ENCODE assay signal across 1 cellular context in genomic region chr19:38315657-38316476, GRCh38.
TF ChIP-seq lines count a peak whose summit lies in the region.

A gene with protein sequence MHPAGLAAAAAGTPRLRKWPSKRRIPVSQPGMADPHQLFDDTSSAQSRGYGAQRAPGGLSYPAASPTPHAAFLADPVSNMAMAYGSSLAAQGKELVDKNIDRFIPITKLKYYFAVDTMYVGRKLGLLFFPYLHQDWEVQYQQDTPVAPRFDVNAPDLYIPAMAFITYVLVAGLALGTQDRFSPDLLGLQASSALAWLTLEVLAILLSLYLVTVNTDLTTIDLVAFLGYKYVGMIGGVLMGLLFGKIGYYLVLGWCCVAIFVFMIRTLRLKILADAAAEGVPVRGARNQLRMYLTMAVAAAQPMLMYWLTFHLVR (minus strand): TSS chr19:38315947. CDS start chr19:38315917, 30 bp downstream.

TF ChIP-seq in HepG2, 621 proteins besides CTCF, POLR2A, EP300 and RAD21 (continued from another document and continues in another):
- TF ChIP-seq, protein P1, sequence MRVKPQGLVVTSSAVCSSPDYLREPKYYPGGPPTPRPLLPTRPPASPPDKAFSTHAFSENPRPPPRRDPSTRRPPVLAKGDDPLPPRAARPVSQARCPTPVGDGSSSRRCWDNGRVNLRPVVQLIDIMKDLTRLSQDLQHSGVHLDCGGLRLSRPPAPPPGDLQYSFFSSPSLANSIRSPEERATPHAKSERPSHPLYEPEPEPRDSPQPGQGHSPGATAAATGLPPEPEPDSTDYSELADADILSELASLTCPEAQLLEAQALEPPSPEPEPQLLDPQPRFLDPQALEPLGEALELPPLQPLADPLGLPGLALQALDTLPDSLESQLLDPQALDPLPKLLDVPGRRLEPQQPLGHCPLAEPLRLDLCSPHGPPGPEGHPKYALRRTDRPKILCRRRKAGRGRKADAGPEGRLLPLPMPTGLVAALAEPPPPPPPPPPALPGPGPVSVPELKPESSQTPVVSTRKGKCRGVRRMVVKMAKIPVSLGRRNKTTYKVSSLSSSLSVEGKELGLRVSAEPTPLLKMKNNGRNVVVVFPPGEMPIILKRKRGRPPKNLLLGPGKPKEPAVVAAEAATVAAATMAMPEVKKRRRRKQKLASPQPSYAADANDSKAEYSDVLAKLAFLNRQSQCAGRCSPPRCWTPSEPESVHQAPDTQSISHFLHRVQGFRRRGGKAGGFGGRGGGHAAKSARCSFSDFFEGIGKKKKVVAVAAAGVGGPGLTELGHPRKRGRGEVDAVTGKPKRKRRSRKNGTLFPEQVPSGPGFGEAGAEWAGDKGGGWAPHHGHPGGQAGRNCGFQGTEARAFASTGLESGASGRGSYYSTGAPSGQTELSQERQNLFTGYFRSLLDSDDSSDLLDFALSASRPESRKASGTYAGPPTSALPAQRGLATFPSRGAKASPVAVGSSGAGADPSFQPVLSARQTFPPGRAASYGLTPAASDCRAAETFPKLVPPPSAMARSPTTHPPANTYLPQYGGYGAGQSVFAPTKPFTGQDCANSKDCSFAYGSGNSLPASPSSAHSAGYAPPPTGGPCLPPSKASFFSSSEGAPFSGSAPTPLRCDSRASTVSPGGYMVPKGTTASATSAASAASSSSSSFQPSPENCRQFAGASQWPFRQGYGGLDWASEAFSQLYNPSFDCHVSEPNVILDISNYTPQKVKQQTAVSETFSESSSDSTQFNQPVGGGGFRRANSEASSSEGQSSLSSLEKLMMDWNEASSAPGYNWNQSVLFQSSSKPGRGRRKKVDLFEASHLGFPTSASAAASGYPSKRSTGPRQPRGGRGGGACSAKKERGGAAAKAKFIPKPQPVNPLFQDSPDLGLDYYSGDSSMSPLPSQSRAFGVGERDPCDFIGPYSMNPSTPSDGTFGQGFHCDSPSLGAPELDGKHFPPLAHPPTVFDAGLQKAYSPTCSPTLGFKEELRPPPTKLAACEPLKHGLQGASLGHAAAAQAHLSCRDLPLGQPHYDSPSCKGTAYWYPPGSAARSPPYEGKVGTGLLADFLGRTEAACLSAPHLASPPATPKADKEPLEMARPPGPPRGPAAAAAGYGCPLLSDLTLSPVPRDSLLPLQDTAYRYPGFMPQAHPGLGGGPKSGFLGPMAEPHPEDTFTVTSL (CRISPR knock-in tag; IDR thresholded peaks at IDR 0.05; ENCODE audit: borderline replicate concordance), result no peak
- TF ChIP-seq POLR2G (IDR thresholded peaks at IDR 0.05; ENCODE audit: low read depth, low read length) (peak; percentile 48), POLR2AphosphoS5 (IDR thresholded peaks at IDR 0.05; ENCODE audit: low read depth, low read length) (peak; percentile 35; the same call in 1 of the 2 replicates), HMGA1 (CRISPR knock-in tag; conservative IDR thresholded peaks at IDR 0.05) (no peak), SNAI1 (CRISPR knock-in tag; IDR thresholded peaks at IDR 0.05; ENCODE audit: borderline replicate concordance) (no peak), ZNF670 (CRISPR knock-in tag; IDR thresholded peaks at IDR 0.05; ENCODE audit: borderline replicate concordance) (no peak), ZNF17 (CRISPR knock-in tag; IDR thresholded peaks at IDR 0.05) (no peak), WIZ (CRISPR knock-in tag; IDR thresholded peaks at IDR 0.05) (no peak), CREB1 (IDR thresholded peaks at IDR 0.05) (0 out of 2 replicates have a peak, but pooled peaks have one; percentile 1), CREB1 (CRISPR knock-in tag; IDR thresholded peaks at IDR 0.05) (no peak), ZNF556 (CRISPR knock-in tag; IDR thresholded peaks at IDR 0.05; ENCODE audit: borderline replicate concordance) (no peak), TAF1 (CRISPR knock-in tag; IDR thresholded peaks at IDR 0.05) (peak; percentile 41), NAIF1 (CRISPR knock-in tag; IDR thresholded peaks at IDR 0.05; ENCODE audit: borderline replicate concordance) (peak; percentile 100), ZNF331 (CRISPR knock-in tag; IDR thresholded peaks at IDR 0.05) (peak; percentile 69), GTF2F1 (IDR thresholded peaks at IDR 0.05; ENCODE audit: low read length) (no peak), ZNF362 (CRISPR knock-in tag; IDR thresholded peaks at IDR 0.05; ENCODE audit: borderline replicate concordance) (peak; percentile 53), CEBPB (IDR thresholded peaks at IDR 0.05; ENCODE audit: borderline replicate concordance, low read depth, low read length) (peak; percentile 66; the same call in 1 of the 2 replicates), TGIF2 (CRISPR knock-in tag; IDR thresholded peaks at IDR 0.05) (0 out of 2 replicates have a peak, but pooled peaks have one; percentile 40), GMEB1 (CRISPR knock-in tag; IDR thresholded peaks at IDR 0.05; ENCODE audit: borderline replicate concordance) (peak; percentile 86), ZNF629 (CRISPR knock-in tag; conservative IDR thresholded peaks at IDR 0.05) (0 out of 2 replicates have a peak, but pooled peaks have one; percentile 14), SOX13 (IDR thresholded peaks at IDR 0.05) (no peak), SOX13 (CRISPR knock-in tag; conservative IDR thresholded peaks at IDR 0.05 in 1 of 2, IDR thresholded peaks at IDR 0.05 in 1 of 2) (0 out of 4 replicates have a peak, but pooled peaks of 1 of the 2 experiments have one; percentile 2), KDM2A (CRISPR knock-in tag; IDR thresholded peaks at IDR 0.05; ENCODE audit: borderline replicate concordance, low read depth) (peak; percentile 52; the same call in 1 of the 2 replicates), HIVEP1 (CRISPR knock-in tag; IDR thresholded peaks at IDR 0.05) (no peak), SALL1 (CRISPR knock-in tag; IDR thresholded peaks at IDR 0.05) (peak; percentile 34; the same call in 1 of the 2 replicates), MYPOP (CRISPR knock-in tag; IDR thresholded peaks at IDR 0.05) (0 out of 2 replicates have a peak, but pooled peaks have one; percentile 32), ZNF546 (CRISPR knock-in tag; conservative IDR thresholded peaks at IDR 0.05) (no peak), SP4 (CRISPR knock-in tag; IDR thresholded peaks at IDR 0.05) (peak; percentile 38; the same call in 1 of the 2 replicates), MNT (IDR thresholded peaks at IDR 0.05) (no peak), ZNF160 (CRISPR knock-in tag; IDR thresholded peaks at IDR 0.05) (peak; percentile 30; the same call in 1 of the 2 replicates), NR2F1 (CRISPR knock-in tag; IDR thresholded peaks at IDR 0.05) (peak; percentile 84 to 95; a peak in 3 of 4 replicates), NFYB (CRISPR knock-in tag; IDR thresholded peaks at IDR 0.05) (peak; percentile 64), ZNF326 (CRISPR knock-in tag; IDR thresholded peaks at IDR 0.05; ENCODE audit: borderline replicate concordance) (no peak), RBM39 (IDR thresholded peaks at IDR 0.05; ENCODE audit: low read depth, low read length, poor library complexity, severe bottlenecking) (no peak), ZSCAN29 (CRISPR knock-in tag; conservative IDR thresholded peaks at IDR 0.05) (no peak), FOXO4 (CRISPR knock-in tag; conservative IDR thresholded peaks at IDR 0.05) (no peak)
- TF ChIP-seq, protein P2, sequence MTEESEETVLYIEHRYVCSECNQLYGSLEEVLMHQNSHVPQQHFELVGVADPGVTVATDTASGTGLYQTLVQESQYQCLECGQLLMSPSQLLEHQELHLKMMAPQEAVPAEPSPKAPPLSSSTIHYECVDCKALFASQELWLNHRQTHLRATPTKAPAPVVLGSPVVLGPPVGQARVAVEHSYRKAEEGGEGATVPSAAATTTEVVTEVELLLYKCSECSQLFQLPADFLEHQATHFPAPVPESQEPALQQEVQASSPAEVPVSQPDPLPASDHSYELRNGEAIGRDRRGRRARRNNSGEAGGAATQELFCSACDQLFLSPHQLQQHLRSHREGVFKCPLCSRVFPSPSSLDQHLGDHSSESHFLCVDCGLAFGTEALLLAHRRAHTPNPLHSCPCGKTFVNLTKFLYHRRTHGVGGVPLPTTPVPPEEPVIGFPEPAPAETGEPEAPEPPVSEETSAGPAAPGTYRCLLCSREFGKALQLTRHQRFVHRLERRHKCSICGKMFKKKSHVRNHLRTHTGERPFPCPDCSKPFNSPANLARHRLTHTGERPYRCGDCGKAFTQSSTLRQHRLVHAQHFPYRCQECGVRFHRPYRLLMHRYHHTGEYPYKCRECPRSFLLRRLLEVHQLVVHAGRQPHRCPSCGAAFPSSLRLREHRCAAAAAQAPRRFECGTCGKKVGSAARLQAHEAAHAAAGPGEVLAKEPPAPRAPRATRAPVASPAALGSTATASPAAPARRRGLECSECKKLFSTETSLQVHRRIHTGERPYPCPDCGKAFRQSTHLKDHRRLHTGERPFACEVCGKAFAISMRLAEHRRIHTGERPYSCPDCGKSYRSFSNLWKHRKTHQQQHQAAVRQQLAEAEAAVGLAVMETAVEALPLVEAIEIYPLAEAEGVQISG (CRISPR knock-in tag; IDR thresholded peaks at IDR 0.05), result peak; percentile 52; the same call in 1 of the 2 replicates
- TF ChIP-seq, protein P3, sequence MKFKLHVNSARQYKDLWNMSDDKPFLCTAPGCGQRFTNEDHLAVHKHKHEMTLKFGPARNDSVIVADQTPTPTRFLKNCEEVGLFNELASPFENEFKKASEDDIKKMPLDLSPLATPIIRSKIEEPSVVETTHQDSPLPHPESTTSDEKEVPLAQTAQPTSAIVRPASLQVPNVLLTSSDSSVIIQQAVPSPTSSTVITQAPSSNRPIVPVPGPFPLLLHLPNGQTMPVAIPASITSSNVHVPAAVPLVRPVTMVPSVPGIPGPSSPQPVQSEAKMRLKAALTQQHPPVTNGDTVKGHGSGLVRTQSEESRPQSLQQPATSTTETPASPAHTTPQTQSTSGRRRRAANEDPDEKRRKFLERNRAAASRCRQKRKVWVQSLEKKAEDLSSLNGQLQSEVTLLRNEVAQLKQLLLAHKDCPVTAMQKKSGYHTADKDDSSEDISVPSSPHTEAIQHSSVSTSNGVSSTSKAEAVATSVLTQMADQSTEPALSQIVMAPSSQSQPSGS (CRISPR knock-in tag; IDR thresholded peaks at IDR 0.05), result 0 out of 2 replicates have a peak, but pooled peaks have one; percentile 10
- TF ChIP-seq, protein P4, sequence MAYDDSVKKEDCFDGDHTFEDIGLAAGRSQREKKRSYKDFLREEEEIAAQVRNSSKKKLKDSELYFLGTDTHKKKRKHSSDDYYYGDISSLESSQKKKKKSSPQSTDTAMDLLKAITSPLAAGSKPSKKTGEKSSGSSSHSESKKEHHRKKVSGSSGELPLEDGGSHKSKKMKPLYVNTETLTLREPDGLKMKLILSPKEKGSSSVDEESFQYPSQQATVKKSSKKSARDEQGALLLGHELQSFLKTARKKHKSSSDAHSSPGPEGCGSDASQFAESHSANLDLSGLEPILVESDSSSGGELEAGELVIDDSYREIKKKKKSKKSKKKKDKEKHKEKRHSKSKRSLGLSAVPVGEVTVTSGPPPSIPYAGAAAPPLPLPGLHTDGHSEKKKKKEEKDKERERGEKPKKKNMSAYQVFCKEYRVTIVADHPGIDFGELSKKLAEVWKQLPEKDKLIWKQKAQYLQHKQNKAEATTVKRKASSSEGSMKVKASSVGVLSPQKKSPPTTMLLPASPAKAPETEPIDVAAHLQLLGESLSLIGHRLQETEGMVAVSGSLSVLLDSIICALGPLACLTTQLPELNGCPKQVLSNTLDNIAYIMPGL (CRISPR knock-in tag; IDR thresholded peaks at IDR 0.05; ENCODE audit: borderline replicate concordance in 1 of 2, low read depth in 1 of 2), result peak in 1 of 2 experiments; percentile 62; a peak in 2 of 4 replicates
